Comparison of ENCODE assay signal across 21 cellular contexts in genomic region chr5:65818592-65818991, GRCh38.
DNase-seq lines count a peak whose midpoint lies in the region; ATAC-seq and TF ChIP-seq lines count a peak whose summit lies in the region.
"Had no signal": no experiment of that assay in that cellular context is flagged by ENCODE, and none has a peak within 500 bp of the region (broad histone marks: within the 10 kb centered on the region; RNA-seq: fewer than 3 reads in every experiment).

No MANE protein-coding gene starts in this region.

- ATAC-seq in left cardiac atrium, result no peak
- no peak for ATAC-seq in activated T-cell treated with anti-CD3 and anti-CD28 coated beads, Interleukin-2, amount 50 U/mL, for 72 hours (replicated peaks in 1 of 2)
- ATAC-seq: activated CD4-positive, CD25-positive, alpha-beta regulatory T cell treated with anti-CD3 and anti-CD28 coated beads, Interleukin-2, amount 50 U/mL, for 24 hours; left lobe of liver; Panc1 had no signal

- TF ChIP-seq CTCF in cardiac muscle cell (IDR thresholded peaks at IDR 0.05; ENCODE audit: low read depth, low read length) (no peak), neural progenitor cell (IDR thresholded peaks at IDR 0.05) (no peak)

- no peak overlapping the region for H2AFZ ChIP-seq in neural progenitor cell (replicated peaks)

- peak overlapping the region; percentile 3 for H3K27ac ChIP-seq in cardiac muscle cell
- no peak overlapping the region for H3K27ac ChIP-seq in iPS-20b (ENCODE audit: low read length)
- H3K27ac ChIP-seq in neural progenitor cell, result peak overlapping the region; percentile 75
- H3K27ac ChIP-seq: brain microvascular endothelial cell, upper lobe of left lung had no signal

- intact Hi-C loops in left cardiac atrium (cut with DNase I), result no loop called here

- H3K9ac ChIP-seq in iPS-20b (ENCODE audit: low read depth, low read length) (peak overlapping the region; percentile 16; the same call in 1 of the 2 replicates), neural progenitor cell (no peak overlapping the region)

- no peaks in the 10 kb centered on the region for H3K9me3 Mint-ChIP-seq in neural progenitor cell
- no peaks in the 10 kb centered on the region for H3K9me3 Mint-ChIP-seq in activated T-cell treated with anti-CD3 and anti-CD28 coated beads, Interleukin-2, amount 50 U/mL, for 72 hours
- H3K9me3 Mint-ChIP-seq: activated T-helper 1 cell treated with anti-CD3 and anti-CD28 coated beads, Interleukin-12 subunit alpha, Interleukin-12 subunit beta, Interleukin-2, Interleukin-4 antibody, amounts not matched to agents 30 ng/mL and 10 ng/mL and 1 ng/mL, durations not matched to agents 14 hours and 24 hours and 36 hours had no signal

- H3K27me3 ChIP-seq in cardiac muscle cell (no peaks in the 10 kb centered on the region), iPS-20b (ENCODE audit: insufficient read depth, low read length) (no peaks in the 10 kb centered on the region), neural progenitor cell (no peaks in the 10 kb centered on the region)
- H3K27me3 ChIP-seq: BLaER1 treated with 17β-estradiol and CSF1 and Interleukin-3, amounts not matched to agents 10 nM and 100 nM; brain microvascular endothelial cell; upper lobe of left lung had no signal

- H3K4me1 Mint-ChIP-seq in neural progenitor cell, result peaks cover 19% of the 10 kb centered on the region
- H3K4me1 Mint-ChIP-seq in activated T-cell treated with anti-CD3 and anti-CD28 coated beads, Interleukin-2, amount 50 U/mL, for 72 hours (ENCODE audit: low read depth), result peaks cover 7% of the 10 kb centered on the region

- H3K36me3 ChIP-seq in cardiac muscle cell, result no peaks in the 10 kb centered on the region
- peaks cover 95% of the 10 kb centered on the region for H3K36me3 ChIP-seq in iPS-20b (ENCODE audit: insufficient read depth, low read depth, low read length)
- peaks cover 3% of the 10 kb centered on the region for H3K36me3 ChIP-seq in neural progenitor cell
- H3K36me3 ChIP-seq: brain microvascular endothelial cell, upper lobe of left lung had no signal

- H3K4me3 ChIP-seq in cardiac muscle cell, result no peak overlapping the region
- no peak overlapping the region for H3K4me3 ChIP-seq in iPS-20b (ENCODE audit: low read length)
- H3K4me3 ChIP-seq in neural progenitor cell, result no peak overlapping the region
- H3K4me3 ChIP-seq: BLaER1 treated with 17β-estradiol and CSF1 and Interleukin-3, amounts not matched to agents 10 nM and 100 nM; upper lobe of left lung had no signal

- H3K9me3 ChIP-seq in cardiac muscle cell (ENCODE audit: low read depth), result no peaks in the 10 kb centered on the region
- no peaks in the 10 kb centered on the region for H3K9me3 ChIP-seq in iPS-20b (ENCODE audit: insufficient read depth, low read depth, low read length)
- no peaks in the 10 kb centered on the region for H3K9me3 ChIP-seq in neural progenitor cell (ENCODE audit: low read depth)
- H3K9me3 ChIP-seq: BLaER1 treated with 17β-estradiol and CSF1 and Interleukin-3, amounts not matched to agents 10 nM and 100 nM; upper lobe of left lung had no signal

- H4K20me1 ChIP-seq in neural progenitor cell (ENCODE audit: low read depth), result no peaks in the 10 kb centered on the region

- H3K27me3 Mint-ChIP-seq in neural progenitor cell (ENCODE audit: insufficient read depth, low read depth), result peaks cover 2% of the 10 kb centered on the region
- no peaks in the 10 kb centered on the region for H3K27me3 Mint-ChIP-seq in activated T-cell treated with anti-CD3 and anti-CD28 coated beads, Interleukin-2, amount 50 U/mL, for 72 hours (ENCODE audit: low read depth)
- H3K27me3 Mint-ChIP-seq: activated naive CD8-positive, alpha-beta T cell had no signal

- peaks cover 13% of the 10 kb centered on the region for H3K36me3 Mint-ChIP-seq in neural progenitor cell
- H3K36me3 Mint-ChIP-seq in activated T-cell treated with anti-CD3 and anti-CD28 coated beads, Interleukin-2, amount 50 U/mL, for 72 hours (ENCODE audit: insufficient read depth in 2 of 2), result peaks cover 0 to 6% of the 10 kb centered on the region in 2 donors

- H3K27ac Mint-ChIP-seq in neural progenitor cell, result peak overlapping the region; percentile 22
- H3K27ac Mint-ChIP-seq in activated T-cell treated with anti-CD3 and anti-CD28 coated beads, Interleukin-2, amount 50 U/mL, for 72 hours, result no peak overlapping the region
- H3K27ac Mint-ChIP-seq: activated naive CD8-positive, alpha-beta T cell had no signal

- H3K4me2 ChIP-seq in neural progenitor cell, result peak overlapping the region; percentile 3

- H3F3A ChIP-seq in neural progenitor cell (ENCODE audit: low read depth), result peaks cover 14% of the 10 kb centered on the region

- no peaks in the 10 kb centered on the region for H3K79me2 ChIP-seq in neural progenitor cell (ENCODE audit: low read depth)

- H3K4me1 ChIP-seq in cardiac muscle cell (ENCODE audit: low read depth) (no peaks in the 10 kb centered on the region), iPS-20b (ENCODE audit: insufficient read depth, low read length) (peaks cover 16% of the 10 kb centered on the region; the same call in 1 of the 2 replicates), neural progenitor cell (peaks cover 22% of the 10 kb centered on the region)

- DNase-seq in cardiac muscle cell (ENCODE audit: low read depth in 1 of 2, low spot score in 1 of 2), result no peak
- no peak for DNase-seq in left cardiac atrium
- DNase-seq in neural progenitor cell (ENCODE audit: low spot score), result peak; percentile 20
- DNase-seq in activated T-cell treated with anti-CD3 and anti-CD28 coated beads, Interleukin-2, amount 50 U/mL, for 72 hours, result no peak
- no peak for DNase-seq in NCI-H1105 treated with DMSO at 0.1 percent for 48 hours (lab: John Stamatoyannopoulos, UW)
- DNase-seq in activated naive CD4-positive, alpha-beta T cell (lab: John Stamatoyannopoulos, UW), result no peak
- no peak for DNase-seq in AG20443 (ENCODE audit: low spot score)
- DNase-seq: brain microvascular endothelial cell; HCEC 1CT; NCI-H2029; NCI-H446 treated with DMSO at 0.1 percent for 48 hours; stimulated activated naive CD4-positive, alpha-beta T cell; T1000; upper lobe of left lung had no signal

- no peak overlapping the region for H3K4me3 Mint-ChIP-seq in neural progenitor cell
- H3K4me3 Mint-ChIP-seq in activated T-cell treated with anti-CD3 and anti-CD28 coated beads, Interleukin-2, amount 50 U/mL, for 72 hours, result no peak overlapping the region
- H3K4me3 Mint-ChIP-seq: activated naive CD8-positive, alpha-beta T cell; activated T-helper 1 cell treated with anti-CD3 and anti-CD28 coated beads, Interleukin-12 subunit alpha, Interleukin-12 subunit beta, Interleukin-2, Interleukin-4 antibody, amounts not matched to agents 30 ng/mL and 10 ng/mL and 1 ng/mL, durations not matched to agents 14 hours and 24 hours and 36 hours had no signal
